ENCODE assay signal across 25 cellular contexts in the genomic region with DNA sequence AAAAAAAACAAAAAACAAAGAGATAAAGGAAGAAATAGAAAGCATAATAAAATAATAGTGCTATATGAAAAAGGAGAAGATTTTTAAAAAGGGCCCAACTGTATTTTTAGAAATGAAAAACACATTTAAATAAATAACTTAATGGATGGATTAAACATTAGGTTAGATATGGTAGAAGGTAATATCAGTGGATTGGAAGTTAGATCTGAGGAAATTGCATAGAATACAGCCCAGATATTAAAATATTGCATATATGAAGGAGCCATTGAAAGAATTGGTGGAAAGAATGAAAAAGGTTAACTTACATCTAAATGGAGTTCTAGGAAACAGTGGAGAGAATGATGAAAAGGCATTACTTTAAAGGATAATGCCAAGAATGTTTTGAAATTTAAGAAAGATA. TPM values are rescaled to one million over a fixed set of nuclear protein-coding genes. Genes with fewer than 3 reads are reported as not detected.
"Had no signal": no experiment of that assay in that cellular context is flagged by ENCODE, and none has a peak within 500 bp of the region (broad histone marks: within the 10 kb centered on the region; RNA-seq: fewer than 3 reads in every experiment).

No MANE protein-coding gene starts in this region.

- H3K4me1 ChIP-seq: colonic mucosa, gastrocnemius medialis, lower lobe of right lung had no signal

- FAIRE-seq: endothelial cell of umbilical vein, kidney had no signal

- H3K36me3 ChIP-seq: colonic mucosa, esophagus squamous epithelium, gastrocnemius medialis, lower lobe of right lung had no signal

- H3K9me3 ChIP-seq: colonic mucosa, esophagus squamous epithelium, gastrocnemius medialis, lower lobe of right lung, mucosa of descending colon had no signal

- DNase-seq: cerebellar nuclear complex; colonic mucosa; dermis blood vessel endothelial cell; dorsolateral prefrontal cortex; effector CD4-positive, alpha-beta T cell; effector memory CD4-positive, alpha-beta T cell; esophagus squamous epithelium; foreskin fibroblast; foreskin melanocyte; gastrocnemius medialis; glutamatergic neuron; head of caudate nucleus; hippocampal formation; islet precursor cell; kidney; kidney glomerular epithelial cell; left colon; left ventricle myocardium superior; lower lobe of right lung; mesenchymal stem cell; mucosa of descending colon had no signal

- H3K27ac ChIP-seq: colonic mucosa, esophagus squamous epithelium, gastrocnemius medialis, lower lobe of right lung had no signal

- H3K27me3 ChIP-seq: colonic mucosa, dorsolateral prefrontal cortex, esophagus squamous epithelium, gastrocnemius medialis had no signal

- ATAC-seq: gastrocnemius medialis, left colon, left lobe of liver, left ventricle myocardium superior, lower lobe of right lung, mucosa of descending colon had no signal

- H3K4me3 ChIP-seq: colonic mucosa, dorsolateral prefrontal cortex, esophagus squamous epithelium, gastrocnemius medialis, lower lobe of right lung, mucosa of descending colon had no signal

RNA-seq across cellular contexts. Expression of a gene that starts 27.8 kb away (rescaled TPM):
- total RNA-seq: endothelial cell of umbilical vein, epithelial cell of proximal tubule, myocyte had no signal
- polyA plus RNA-seq: endothelial cell of umbilical vein had no signal
